Comparison of ENCODE assay signal across 7 cellular contexts in the genomic region with DNA sequence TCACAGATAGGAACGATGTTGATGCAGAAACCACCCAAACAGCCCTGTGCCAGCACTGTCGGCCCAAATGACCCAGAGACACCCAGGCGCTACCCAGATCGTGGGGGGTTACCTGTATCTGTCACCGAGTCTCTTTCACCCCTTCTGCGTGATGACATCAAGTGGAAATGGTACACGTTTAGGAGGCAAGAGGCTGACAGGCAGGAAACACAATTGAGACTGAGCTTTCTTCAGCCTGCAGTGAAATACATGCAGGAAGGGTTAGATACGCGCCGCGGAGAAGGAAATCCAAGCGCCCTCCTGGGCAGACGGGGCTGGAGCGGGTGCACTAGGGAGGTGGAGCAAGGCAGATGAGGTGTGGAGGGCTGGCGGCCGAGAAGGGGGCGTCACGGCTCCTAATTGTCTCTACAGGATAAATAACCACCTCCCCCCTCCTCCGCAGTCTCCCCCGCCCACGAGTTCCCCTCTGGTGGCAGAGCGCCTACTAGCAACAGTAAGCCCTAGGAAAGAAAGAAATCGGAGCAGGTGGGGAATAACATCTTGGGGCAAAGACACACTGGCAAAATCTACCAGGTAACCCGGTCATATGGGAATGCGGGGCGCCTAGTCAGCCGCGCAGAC. TPM values are rescaled to one million over a fixed set of nuclear protein-coding genes. Genes with fewer than 3 reads are reported as not detected.
A peak's percentile ranks its signal among the peaks of the same experiment; 100 is the strongest.
DNase-seq lines count a peak whose midpoint lies in the region; ATAC-seq, FAIRE-seq and TF ChIP-seq lines count a peak whose summit lies in the region.

A gene with protein sequence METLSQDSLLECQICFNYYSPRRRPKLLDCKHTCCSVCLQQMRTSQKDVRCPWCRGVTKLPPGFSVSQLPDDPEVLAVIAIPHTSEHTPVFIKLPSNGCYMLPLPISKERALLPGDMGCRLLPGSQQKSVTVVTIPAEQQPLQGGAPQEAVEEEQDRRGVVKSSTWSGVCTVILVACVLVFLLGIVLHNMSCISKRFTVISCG (minus strand): TSS at position 325 of the 621 bp plus-strand sequence. CDS start 76,544 bp downstream, outside the sequence.

- peaks cover 10 to 35% (median 24%) of the 10 kb centered on the region in 3 donors for H3K27me3 Mint-ChIP-seq in immature natural killer cell (ENCODE audit: low read depth in 3 of 3)

- peak within 1 kb of the TSS; percentile 86 to 90 (median 86) for H3K4me3 Mint-ChIP-seq in immature natural killer cell

- peaks cover 4 to 5% of the 10 kb centered on the region in 2 donors for H3K4me1 ChIP-seq in small intestine (ENCODE audit: control insufficient read depth in 2 of 2, insufficient read depth in 1 of 2, low read depth in 1 of 2, low read length in 1 of 2)

- FAIRE-seq in small intestine (lab: Jason Lieb, UNC) = no peak

- H3K9me3 Mint-ChIP-seq in immature natural killer cell = no peaks in the 10 kb centered on the region

- H3K4me3 ChIP-seq in HFF-Myc (replicated peaks; ENCODE audit: low read depth, low read length) (peak within 1 kb of the TSS; percentile 94), SK-N-MC (peak within 1 kb of the TSS; percentile 81), small intestine (ENCODE audit: low read depth in 1 of 2, low read length in 2 of 2) (peak within 1 kb of the TSS; percentile 75 to 90)

- no peak for TF ChIP-seq CTCF in HFF-Myc (IDR thresholded peaks at IDR 0.05; ENCODE audit: low read depth, low read length, missing control alignments)

- H3K36me3 Mint-ChIP-seq in immature natural killer cell = no peaks in the 10 kb centered on the region

- H3K36me3 ChIP-seq in SK-N-MC (ENCODE audit: insufficient read depth, low read length) (peaks cover 5% of the 10 kb centered on the region; the same call in 1 of the 2 replicates), small intestine (ENCODE audit: control insufficient read depth in 2 of 2, insufficient read depth in 2 of 2, low read length in 2 of 2) (no peaks in the 10 kb centered on the region)

- 4 to 11% (median 6%) methylated on average over 26 to 28 of the region's 28 CpGs for WGBS in small intestine, 3 donors

- H3K9me3 ChIP-seq in SK-N-MC (ENCODE audit: low read depth, low read length) = no peaks in the 10 kb centered on the region
- H3K9me3 ChIP-seq in small intestine (ENCODE audit: control insufficient read depth, low read depth) = no peaks in the 10 kb centered on the region

- H3K27ac ChIP-seq in SK-N-MC (no peak within 1 kb of the TSS), caudate nucleus (ENCODE audit: low read depth, low read length) (peak within 1 kb of the TSS; percentile 52), small intestine (ENCODE audit: low read depth in 1 of 2, low read length in 1 of 2) (peak within 1 kb of the TSS in 1 of 2 donors; percentile 82)

- H3K27ac Mint-ChIP-seq in immature natural killer cell = peak within 1 kb of the TSS in 3 of 6 donors; percentile 28 to 68 (median 54)

- peak within 1 kb of the TSS; percentile 59 for H3K9ac ChIP-seq in SK-N-MC (ENCODE audit: insufficient read length)

- H3K27me3 ChIP-seq in small intestine (ENCODE audit: control insufficient read depth in 2 of 2, insufficient read depth in 2 of 2, low read length in 2 of 2) = no peaks in the 10 kb centered on the region

- no peak for ATAC-seq in HG02763 (IDR thresholded peaks at IDR 0.05; ENCODE audit: unreplicated experiment)

- no peak for DNase-seq in HFF-Myc (ENCODE audit: extremely low read depth, low read depth)
- DNase-seq in SK-N-MC (ENCODE audit: low read depth, low spot score) = no peak
- DNase-seq in caudate nucleus (lab: John Stamatoyannopoulos, UW) = peak in 27 of 61 donors; percentile 3 to 74 (median 28)
- DNase-seq in immature natural killer cell = peak in 2 of 3 donors; percentile 3 to 7
- peak; percentile 34 for DNase-seq in small intestine
- DNase-seq in SKM-1 treated with dmso at 0.1 percent for 144 hours (lab: John Stamatoyannopoulos, UW; ENCODE audit: unreplicated experiment) = no peak

- peaks cover 12 to 15% of the 10 kb centered on the region in 2 donors for H3K4me1 Mint-ChIP-seq in immature natural killer cell

RNA-seq across cellular contexts. Expression of the gene that starts here (rescaled TPM):
- polyA plus RNA-seq in immature natural killer cell (under 1 TPM in 1 of 3 donors, not detected in 2; 0.07 TPM), small intestine (1 to 10 TPM; 1.4 to 5.4 (median 3.4) TPM)

Comparison
In these comparisons a context has a peak if more than half of its experiments do, and no peak if none do; other contexts are left out.
1. Peak in DNase-seq in immature natural killer cell; RNA of the gene not detected or under 1 TPM.